In genomic region chr2:181900007-181900651, GRCh38 we compare ENCODE assay signal across 20 cellular contexts. TPM values are rescaled to one million over a fixed set of nuclear protein-coding genes. Genes with fewer than 3 reads are reported as not detected.
A peak's percentile ranks its signal among the peaks of the same experiment; 100 is the strongest.
DNase-seq lines count a peak whose midpoint lies in the region; ATAC-seq, FAIRE-seq and TF ChIP-seq lines count a peak whose summit lies in the region.
"Had no signal": no experiment of that assay in that cellular context is flagged by ENCODE, and none has a peak within 500 bp of the region (broad histone marks: within the 10 kb centered on the region; RNA-seq: fewer than 3 reads in every experiment).

No MANE protein-coding gene starts in this region.

- no peak for FAIRE-seq in astrocyte (lab: Jason Lieb, UNC)

- peaks cover 5 to 58% (median 36%) of the 10 kb centered on the region in 11 experiments; a peak in 16 of 22 replicates for H4K20me1 ChIP-seq in BLaER1 treated with 17β-estradiol and CSF1 and Interleukin-3, amounts not matched to agents 10 nM and 100 nM
- H4K20me1 ChIP-seq in astrocyte (ENCODE audit: insufficient read depth, low read length), result peaks cover 19% of the 10 kb centered on the region

- H3K27me3 Mint-ChIP-seq in astrocyte (ENCODE audit: low read depth, unreplicated experiment), result no peaks in the 10 kb centered on the region
- H3K27me3 Mint-ChIP-seq: B cell; brain; naive thymus-derived CD8-positive, alpha-beta T cell had no signal

- no peak overlapping the region for H2AFZ ChIP-seq in astrocyte (ENCODE audit: low read depth, low read length)

- DNase-seq in HuH-7 (ENCODE audit: low spot score), result peak; percentile 18
- no peak for DNase-seq in astrocyte (ENCODE audit: low read depth)
- DNase-seq in CD1c-positive myeloid dendritic cell (ENCODE audit: extremely low spot score), result no peak
- no peak for DNase-seq in activated CD4-positive, CD25-positive, alpha-beta regulatory T cell treated with anti-CD3 and anti-CD28 coated beads, Interleukin-2, amount 50 U/mL, for 72 hours
- DNase-seq: activated effector memory CD4-positive, alpha-beta T cell treated with anti-CD3 and anti-CD28 coated beads, Interleukin-2, amount 50 U/mL, for 16 hours; effector CD8-positive, alpha-beta T cell; left lung; naive thymus-derived CD8-positive, alpha-beta T cell; NCI-H1105 treated with DMSO at 0.1 percent for 48 hours; NCI-H2227 treated with DMSO at 0.1 percent for 48 hours; retina; SJCRH30; stimulated activated CD4-positive, alpha-beta T cell treated with anti-CD3 and anti-CD28 coated beads, Interleukin-2, amount 100 ng/mL, for 48 hours; trophoblast cell had no signal

- peak overlapping the region in 10 of 11 experiments; percentile 2 to 57 (median 36); a peak in 16 of 22 replicates for H3K4me2 ChIP-seq in BLaER1 treated with 17β-estradiol and CSF1 and Interleukin-3, amounts not matched to agents 10 nM and 100 nM
- no peak overlapping the region for H3K4me2 ChIP-seq in astrocyte (ENCODE audit: low read length)

- H3K9me3 ChIP-seq in BLaER1 treated with 17β-estradiol and CSF1 and Interleukin-3, amounts not matched to agents 10 nM and 100 nM (replicated peaks in 1 of 11), result peaks cover 0 to 8% (median 0%) of the 10 kb centered on the region in 11 experiments; a peak in 2 of 22 replicates
- H3K9me3 ChIP-seq in astrocyte (ENCODE audit: insufficient read depth, low read depth, low read length), result no peaks in the 10 kb centered on the region
- no peaks in the 10 kb centered on the region for H3K9me3 ChIP-seq in neutrophil
- H3K9me3 ChIP-seq: left lung, SJCRH30 had no signal

- peaks cover 100% of the 10 kb centered on the region for H3K79me2 ChIP-seq in astrocyte (ENCODE audit: insufficient read depth, low read length)

- peaks cover 61 to 95% (median 81%) of the 10 kb centered on the region in 11 experiments for H3K36me3 ChIP-seq in BLaER1 treated with 17β-estradiol and CSF1 and Interleukin-3, amounts not matched to agents 10 nM and 100 nM
- H3K36me3 ChIP-seq in astrocyte (ENCODE audit: insufficient read depth, low read length) (peaks cover 66% of the 10 kb centered on the region), neutrophil (peaks cover 44% of the 10 kb centered on the region)

- no peaks in the 10 kb centered on the region for H3K27me3 ChIP-seq in BLaER1 treated with 17β-estradiol and CSF1 and Interleukin-3, amounts not matched to agents 10 nM and 100 nM
- H3K27me3 ChIP-seq in astrocyte (ENCODE audit: insufficient read depth, low read length), result no peaks in the 10 kb centered on the region
- no peaks in the 10 kb centered on the region for H3K27me3 ChIP-seq in neutrophil
- H3K27me3 ChIP-seq: left lung, SJCRH30 had no signal

- H3K4me3 Mint-ChIP-seq in astrocyte (ENCODE audit: unreplicated experiment), result peak overlapping the region; percentile 0
- H3K4me3 Mint-ChIP-seq: B cell; naive thymus-derived CD8-positive, alpha-beta T cell had no signal

- H3K4me3 ChIP-seq in BLaER1 treated with 17β-estradiol and CSF1 and Interleukin-3, amounts not matched to agents 10 nM and 100 nM, result no peak overlapping the region
- H3K4me3 ChIP-seq in astrocyte (ENCODE audit: insufficient read depth, low read depth, low read length) (no peak overlapping the region), neutrophil (ENCODE audit: low read depth in 1 of 2, low read length in 1 of 2) (no peak overlapping the region)
- H3K4me3 ChIP-seq: left lung, SJCRH30 had no signal

- no peak overlapping the region for H3K27ac Mint-ChIP-seq in astrocyte (ENCODE audit: unreplicated experiment)
- H3K27ac Mint-ChIP-seq: B cell had no signal

- ATAC-seq in HG03521 (IDR thresholded peaks at IDR 0.05; ENCODE audit: unreplicated experiment) (no peak), HG03159 (IDR thresholded peaks at IDR 0.05; ENCODE audit: unreplicated experiment) (no peak)
- ATAC-seq: left lung; naive thymus-derived CD8-positive, alpha-beta T cell had no signal

- peaks cover 44% of the 10 kb centered on the region for H3K4me1 Mint-ChIP-seq in astrocyte (ENCODE audit: low read depth, unreplicated experiment)

- H3K9ac ChIP-seq in BLaER1 treated with 17β-estradiol and CSF1 and Interleukin-3, amounts not matched to agents 10 nM and 100 nM, result no peak overlapping the region
- no peak overlapping the region for H3K9ac ChIP-seq in astrocyte (ENCODE audit: low read length)

- H3K27ac ChIP-seq in BLaER1 treated with 17β-estradiol and CSF1 and Interleukin-3, amounts not matched to agents 10 nM and 100 nM, result no peak overlapping the region
- no peak overlapping the region for H3K27ac ChIP-seq in astrocyte (ENCODE audit: low read depth, low read length)
- H3K27ac ChIP-seq in neutrophil, result peak overlapping the region; percentile 58
- H3K27ac ChIP-seq: SJCRH30 had no signal

- TF ChIP-seq CTCF in astrocyte (IDR thresholded peaks at IDR 0.05; ENCODE audit: insufficient read depth, low read depth, low read length) (no peak), neutrophil (IDR thresholded peaks at IDR 0.05) (no peak)

- H3K4me1 ChIP-seq in BLaER1 treated with 17β-estradiol and CSF1 and Interleukin-3, amounts not matched to agents 10 nM and 100 nM, result peaks cover 11 to 50% (median 22%) of the 10 kb centered on the region in 10 experiments
- H3K4me1 ChIP-seq in astrocyte (ENCODE audit: insufficient read depth, low read length) (peaks cover 22% of the 10 kb centered on the region), neutrophil (ENCODE audit: control insufficient read depth in 1 of 2, insufficient read depth in 1 of 2, low read depth in 1 of 2, low read length in 1 of 2) (peaks cover 23 to 27% of the 10 kb centered on the region in 2 experiments)

- no peaks in the 10 kb centered on the region for H3K9me3 Mint-ChIP-seq in astrocyte (ENCODE audit: unreplicated experiment)
- H3K9me3 Mint-ChIP-seq: brain; naive thymus-derived CD8-positive, alpha-beta T cell had no signal

- peaks cover 15% of the 10 kb centered on the region for H3K36me3 Mint-ChIP-seq in astrocyte (ENCODE audit: low read depth, unreplicated experiment)

RNA-seq across cellular contexts. Expression of gene ITPRID2, which starts 8.6 kb away (rescaled TPM):
- total RNA-seq in astrocyte, result 260 and 272 TPM in 2 replicates
